ENCODE assay signal across 19 cellular contexts in genomic region chr18:58398648-58399398, GRCh38.
"Had no signal": no experiment of that assay in that cellular context is flagged by ENCODE, and none has a peak within 500 bp of the region (broad histone marks: within the 10 kb centered on the region; RNA-seq: fewer than 3 reads in every experiment).

No MANE protein-coding gene starts in this region.

- H3K9me3 ChIP-seq: left lung, prostate gland, right atrium auricular region had no signal

- H3K27ac Mint-ChIP-seq: activated naive CD8-positive, alpha-beta T cell treated with anti-CD3 and anti-CD28 coated beads, Interleukin-2, amount 10 ng/mL, durations not matched to agents 7 days and 5 days had no signal

- FAIRE-seq: islet of Langerhans had no signal

- DNase-seq: activated CD4-positive, alpha-beta T cell treated with anti-CD3 and anti-CD28 coated beads, Interleukin-2, amount 50 U/mL, for 48 hours; activated naive CD4-positive, alpha-beta T cell treated with Interleukin-2 at 50 U/mL for 16 hours; activated naive CD8-positive, alpha-beta T cell treated with anti-CD3 and anti-CD28 coated beads, Interleukin-2, amount 10 ng/mL, durations not matched to agents 7 days and 5 days; activated T-cell treated with anti-CD3 and anti-CD28 coated beads for 4 hours; amygdala; foreskin keratinocyte; glutamatergic neuron; hippocampal formation; left lung; mammary epithelial cell; midbrain; stimulated activated CD4-positive, alpha-beta T cell treated with anti-CD3 and anti-CD28 coated beads, Interleukin-2, amount 100 ng/mL, for 24 hours; stimulated activated naive CD8-positive, alpha-beta T cell treated with anti-CD3 and anti-CD28 coated beads, Interleukin-15, Interleukin-2, amounts not matched to agents 100 U/mL and 50 U/mL, for 24 hours; T-helper 2 cell had no signal

- H3K27me3 ChIP-seq: foreskin keratinocyte, left lung, right atrium auricular region had no signal

- H3K4me3 ChIP-seq: left lung, prostate gland, right atrium auricular region had no signal

- H3K27ac ChIP-seq: foreskin keratinocyte, left lung, prostate gland, right atrium auricular region had no signal

- H3K9me3 Mint-ChIP-seq: activated naive CD8-positive, alpha-beta T cell treated with anti-CD3 and anti-CD28 coated beads, Interleukin-2, amount 10 ng/mL, durations not matched to agents 7 days and 5 days; neural crest cell; type B pancreatic cell had no signal

- H3K36me3 ChIP-seq: prostate gland, right atrium auricular region had no signal

- H3K4me3 Mint-ChIP-seq: activated naive CD8-positive, alpha-beta T cell treated with anti-CD3 and anti-CD28 coated beads, Interleukin-2, amount 10 ng/mL, durations not matched to agents 7 days and 5 days; neural crest cell had no signal

- H3K27me3 Mint-ChIP-seq: activated naive CD8-positive, alpha-beta T cell treated with anti-CD3 and anti-CD28 coated beads, Interleukin-2, amount 10 ng/mL, durations not matched to agents 7 days and 5 days; type B pancreatic cell had no signal

- ATAC-seq: foreskin keratinocyte; left lung; stimulated activated naive CD8-positive, alpha-beta T cell treated with anti-CD3 and anti-CD28 coated beads, Interleukin-15, Interleukin-2, amounts not matched to agents 100 U/mL and 50 U/mL, for 24 hours had no signal

- H3K36me3 Mint-ChIP-seq: activated naive CD8-positive, alpha-beta T cell treated with anti-CD3 and anti-CD28 coated beads, Interleukin-2, amount 10 ng/mL, durations not matched to agents 7 days and 5 days had no signal
